In the genomic region with DNA sequence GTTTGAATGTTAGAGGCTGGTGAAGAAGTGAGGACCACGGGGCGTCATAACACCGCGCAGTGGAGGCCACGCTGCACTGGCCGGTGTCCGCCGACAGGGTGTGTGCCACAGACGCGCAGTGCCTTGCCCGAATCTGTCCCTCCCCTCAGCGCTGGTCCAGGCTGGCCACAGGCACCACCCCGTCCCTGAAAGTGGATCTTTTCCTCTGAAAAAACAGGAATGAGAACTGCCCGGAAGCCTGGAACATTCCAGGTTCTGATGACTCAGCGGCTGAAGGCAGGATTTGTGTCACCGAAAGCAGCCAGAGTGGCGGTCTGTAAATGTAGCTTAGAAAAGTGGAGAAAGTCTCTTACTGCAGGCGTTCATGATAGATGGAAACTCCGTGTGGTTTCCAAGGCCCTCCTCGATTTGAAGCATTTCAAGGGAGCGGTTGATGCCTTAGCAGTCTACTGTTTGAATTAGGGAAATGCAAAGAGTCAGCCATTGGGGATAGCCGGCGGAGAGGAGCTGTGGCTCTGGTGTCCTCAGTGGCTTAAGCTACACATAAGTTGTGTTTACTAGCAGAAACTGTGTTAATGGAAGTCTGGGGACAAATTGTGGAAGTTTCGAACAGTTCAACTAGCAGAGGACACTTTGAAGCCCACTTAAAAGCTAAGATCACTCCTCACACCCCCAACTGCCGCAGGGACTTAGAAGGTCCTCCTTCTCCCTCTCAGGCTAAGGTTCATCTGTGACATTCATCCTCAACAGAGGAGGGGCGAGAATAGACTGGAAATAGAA, we compare ENCODE assay signal across 8 cellular contexts.
A peak's percentile ranks its signal among the peaks of the same experiment; 100 is the strongest.
DNase-seq lines count a peak whose midpoint lies in the region; ATAC-seq and TF ChIP-seq lines count a peak whose summit lies in the region.

No MANE protein-coding gene starts in this region.

- H3K79me2 ChIP-seq in Loucy (ENCODE audit: insufficient read depth, low read length), result no peaks in the 10 kb centered on the region

- H3K9ac ChIP-seq in Loucy (ENCODE audit: low read depth, low read length, poor library complexity, severe bottlenecking), result peak overlapping the region; percentile 81

- H2AFZ ChIP-seq in Loucy (ENCODE audit: low read length), result peak overlapping the region; percentile 96

- intact Hi-C loops in right cardiac atrium (cut with DNase I) (no loop called here), vagina (cut with DNase I) (loop anchor here (10.0 kb wide), 1 partner anchor 154 kb away; no protein-coding TSS in a partner anchor)

- H3K9me2 ChIP-seq in Loucy (replicated peaks; ENCODE audit: low read depth, low read length), result no peaks in the 10 kb centered on the region

- TF ChIP-seq CTCF in Loucy (conservative IDR thresholded peaks at IDR 0.05; ENCODE audit: low read length) (peak; percentile 77), vagina (IDR thresholded peaks at IDR 0.05) (peak; percentile 16 to 84 (median 41))

- H3K36me3 ChIP-seq in H7 (replicated peaks; ENCODE audit: control insufficient read depth, insufficient read depth, low read length) (no peaks in the 10 kb centered on the region), Loucy (ENCODE audit: insufficient read depth, low read length) (no peaks in the 10 kb centered on the region), vagina (no peaks in the 10 kb centered on the region)

- peak overlapping the region; percentile 64 for H3K4me3 ChIP-seq in H7 (ENCODE audit: insufficient read depth, low read depth, low read length)
- H3K4me3 ChIP-seq in Loucy (ENCODE audit: low read length, poor library complexity, severe bottlenecking), result peak overlapping the region; percentile 83
- peak overlapping the region; percentile 50 for H3K4me3 ChIP-seq in right cardiac atrium (ENCODE audit: low read length)
- peak overlapping the region; percentile 50 to 63 for H3K4me3 ChIP-seq in vagina

- H4K20me1 ChIP-seq in Loucy (ENCODE audit: insufficient read depth, low read length, poor library complexity, severe bottlenecking), result no peaks in the 10 kb centered on the region

- peak; percentile 92 for DNase-seq in GM03348 (ENCODE audit: low spot score)
- DNase-seq in H7, result peak; percentile 77
- peak; percentile 95 for DNase-seq in SW480 (ENCODE audit: low spot score)
- DNase-seq in amniotic epithelial cell (ENCODE audit: low read depth), result peak; percentile 91
- DNase-seq in right cardiac atrium, result peak; percentile 94 to 97 (median 96)
- peak; percentile 84 for DNase-seq in pulmonary artery endothelial cell (ENCODE audit: low read depth, low spot score)
- peak in 1 of 2 donors; percentile 95 for DNase-seq in vagina (ENCODE audit: extremely low spot score in 2 of 2)

- H3K27me3 ChIP-seq in H7 (ENCODE audit: control insufficient read depth, insufficient read depth, low read length), result no peaks in the 10 kb centered on the region
- no peaks in the 10 kb centered on the region for H3K27me3 ChIP-seq in Loucy (ENCODE audit: insufficient read depth, low read length, poor library complexity, severe bottlenecking)
- H3K27me3 ChIP-seq in right cardiac atrium (ENCODE audit: control insufficient read depth, insufficient read depth), result no peaks in the 10 kb centered on the region
- H3K27me3 ChIP-seq in vagina, result no peaks in the 10 kb centered on the region

- peak; percentile 95 for ATAC-seq in right cardiac atrium

- peak in 1 of 2 donors; percentile 4 for TF ChIP-seq POLR2A in vagina (IDR thresholded peaks at IDR 0.05)

- H3F3A ChIP-seq in Loucy (ENCODE audit: low read depth), result no peaks in the 10 kb centered on the region; the same call in 1 of the 2 replicates

- 9% methylated on average over 26 of the region's 26 CpGs for WGBS in right cardiac atrium

- H3K4me1 ChIP-seq in Loucy (ENCODE audit: insufficient read depth, low read length, poor library complexity, severe bottlenecking) (peaks cover 12% of the 10 kb centered on the region), right cardiac atrium (ENCODE audit: control insufficient read depth, insufficient read depth, low read length) (peaks cover 3% of the 10 kb centered on the region), vagina (peaks cover 26% of the 10 kb centered on the region)

- H3K9me3 ChIP-seq in Loucy (ENCODE audit: insufficient read depth, low read depth, low read length), result no peaks in the 10 kb centered on the region
- no peaks in the 10 kb centered on the region for H3K9me3 ChIP-seq in right cardiac atrium (ENCODE audit: control insufficient read depth, low read length)
- no peaks in the 10 kb centered on the region for H3K9me3 ChIP-seq in vagina

- peak overlapping the region; percentile 97 for H3K27ac ChIP-seq in right cardiac atrium (ENCODE audit: low read length)
- peak overlapping the region; percentile 98 for H3K27ac ChIP-seq in vagina

- peak overlapping the region; percentile 86 for H3K4me2 ChIP-seq in Loucy (ENCODE audit: low read depth, low read length, poor library complexity, severe bottlenecking)
